Comparison of ENCODE assay signal across 23 cellular contexts in genomic region chrX:153693216-153694086, GRCh38. TPM values are rescaled to one million over a fixed set of nuclear protein-coding genes. Genes with fewer than 3 reads are reported as not detected.
DNase-seq lines count a peak whose midpoint lies in the region; ATAC-seq, FAIRE-seq and TF ChIP-seq lines count a peak whose summit lies in the region.
"Had no signal": no experiment of that assay in that cellular context is flagged by ENCODE, and none has a peak within 500 bp of the region (broad histone marks: within the 10 kb centered on the region; RNA-seq: fewer than 3 reads in every experiment).

No MANE protein-coding gene starts in this region.

- CTCF ChIA-PET in RWPE1 (lab: Yijun Ruan, JAX), result no interaction called here

- no peak overlapping the region for H3K4me3 Mint-ChIP-seq in naive thymus-derived CD8-positive, alpha-beta T cell
- H3K4me3 Mint-ChIP-seq: CD8-positive, alpha-beta memory T cell had no signal

- H3K27me3 ChIP-seq in BLaER1, result peaks cover 36% of the 10 kb centered on the region
- H3K27me3 ChIP-seq in rectal smooth muscle tissue (ENCODE audit: control insufficient read depth, insufficient read depth, low read length), result no peaks in the 10 kb centered on the region

- FAIRE-seq in kidney (lab: Jason Lieb, UNC), result no peak
- FAIRE-seq: D721Med, GM12892, GM18507, H1 had no signal

- no peak for DNase-seq in RWPE1 (ENCODE audit: low spot score)
- DNase-seq in kidney, result peak; percentile 55
- DNase-seq in naive thymus-derived CD8-positive, alpha-beta T cell, result no peak
- no peak for DNase-seq in stimulated activated CD4-positive, alpha-beta T cell treated with anti-CD3 and anti-CD28 coated beads, Interleukin-4, amount 100 ng/mL, for 4 hours
- DNase-seq: C1 segment of cervical spinal cord; CD8-positive, alpha-beta memory T cell; DMS79; KBM-7; NCI-H1105; NCI-H1694; NCI-H2081 treated with DMSO at 0.1 percent for 48 hours; NCI-H2227 treated with DMSO at 0.1 percent for 48 hours; NCI-H524; NCI-H82; RPMI8226; SIG-M5 had no signal

- peaks cover 0 to 3% (median 0%) of the 10 kb centered on the region in 5 donors for H3K27me3 Mint-ChIP-seq in naive thymus-derived CD8-positive, alpha-beta T cell

- no peak overlapping the region for H3K9ac ChIP-seq in BLaER1
- H3K9ac ChIP-seq in kidney (ENCODE audit: low read length in 2 of 2), result no peak overlapping the region
- H3K9ac ChIP-seq in rectal smooth muscle tissue (ENCODE audit: low read length), result no peak overlapping the region

- H3K4me1 Mint-ChIP-seq in naive thymus-derived CD8-positive, alpha-beta T cell, result no peaks in the 10 kb centered on the region
- H3K4me1 Mint-ChIP-seq: CD8-positive, alpha-beta memory T cell had no signal

- H3K9me3 ChIP-seq in BLaER1, result peaks cover 16% of the 10 kb centered on the region
- no peaks in the 10 kb centered on the region for H3K9me3 ChIP-seq in kidney (ENCODE audit: control insufficient read depth in 1 of 2, low read length in 2 of 2)

- no peak for ATAC-seq in naive thymus-derived CD8-positive, alpha-beta T cell
- ATAC-seq in GM18873 (IDR thresholded peaks at IDR 0.05; ENCODE audit: low FRiP score, unreplicated experiment), result no peak

- H3K27ac Mint-ChIP-seq in naive thymus-derived CD8-positive, alpha-beta T cell, result no peak overlapping the region

- TF ChIP-seq CTCF in RWPE1 (conservative IDR thresholded peaks at IDR 0.05; ENCODE audit: low read depth), result no peak
- no peak for TF ChIP-seq CTCF in kidney (IDR thresholded peaks at IDR 0.05; ENCODE audit: borderline replicate concordance, extremely low read depth, insufficient read depth)

- peak overlapping the region; percentile 49; the same call in 1 of the 2 replicates for H3K4me2 ChIP-seq in BLaER1

- H3K27ac ChIP-seq in BLaER1, result no peak overlapping the region
- peak overlapping the region; percentile 59 for H3K27ac ChIP-seq in RWPE1
- H3K27ac ChIP-seq in kidney (ENCODE audit: low read depth in 2 of 2, low read length in 2 of 2), result no peak overlapping the region
- H3K27ac ChIP-seq in rectal smooth muscle tissue (ENCODE audit: low read depth, low read length), result peak overlapping the region; percentile 51

- POLR2A ChIA-PET in RWPE1 (lab: Yijun Ruan, JAX; ENCODE audit: low non-redundant PET), result no interaction called here
- POLR2A ChIA-PET in naive thymus-derived CD8-positive, alpha-beta T cell (lab: Charles Lee), result no interaction called here

- H3K4me1 ChIP-seq in BLaER1, result peaks cover 30% of the 10 kb centered on the region
- H3K4me1 ChIP-seq in kidney (ENCODE audit: control insufficient read depth in 1 of 2, insufficient read depth in 1 of 2, low read depth in 1 of 2, low read length in 2 of 2), result peaks cover 0 to 4% of the 10 kb centered on the region in 2 donors
- H3K4me1 ChIP-seq in rectal smooth muscle tissue (ENCODE audit: control insufficient read depth, insufficient read depth, low read length), result peaks cover 3% of the 10 kb centered on the region

- peaks cover 0 to 23% (median 0%) of the 10 kb centered on the region in 3 donors for H3K36me3 Mint-ChIP-seq in naive thymus-derived CD8-positive, alpha-beta T cell

- H3K9me3 Mint-ChIP-seq in naive thymus-derived CD8-positive, alpha-beta T cell, result no peaks in the 10 kb centered on the region
- H3K9me3 Mint-ChIP-seq: CD8-positive, alpha-beta memory T cell had no signal

- H4K20me1 ChIP-seq in BLaER1, result peaks cover 69% of the 10 kb centered on the region

- H3K36me3 ChIP-seq in BLaER1 (peaks cover 26% of the 10 kb centered on the region), kidney (ENCODE audit: control insufficient read depth in 1 of 2, insufficient read depth in 2 of 2, low read length in 2 of 2) (no peaks in the 10 kb centered on the region), rectal smooth muscle tissue (ENCODE audit: control insufficient read depth, insufficient read depth, low read length) (no peaks in the 10 kb centered on the region)

- H3K4me3 ChIP-seq in BLaER1 (no peak overlapping the region), kidney (ENCODE audit: low read length in 2 of 2) (no peak overlapping the region), rectal smooth muscle tissue (ENCODE audit: low read length) (no peak overlapping the region)

- intact Hi-C loops in kidney (cut with DNase I), result no loop called here

RNA-seq across cellular contexts. Expression of gene SLC6A8, which starts 5.7 kb away (rescaled TPM):
- 110 TPM for total RNA-seq in kidney
- 79.7 TPM for polyA plus RNA-seq in kidney (ENCODE audit: insufficient read depth, low read depth, low replicate concordance)
- under 1 TPM; 0.31 to 0.49 TPM for total RNA-seq in naive thymus-derived CD8-positive, alpha-beta T cell
- under 1 TPM in 2 of 3 donors, not detected in 1; 0.04 to 0.16 TPM for polyA plus RNA-seq in naive thymus-derived CD8-positive, alpha-beta T cell

RNA-seq across cellular contexts. Expression of gene PNCK, which starts 19.8 kb away (rescaled TPM):
- total RNA-seq in kidney, result 1.5 TPM
- 5.5 TPM for polyA plus RNA-seq in kidney (ENCODE audit: insufficient read depth, low read depth, low replicate concordance)
- total RNA-seq in naive thymus-derived CD8-positive, alpha-beta T cell, result not detected
- polyA plus RNA-seq in naive thymus-derived CD8-positive, alpha-beta T cell, result not detected
- total RNA-seq: CD8-positive, alpha-beta memory T cell had no signal
- polyA plus RNA-seq: CD8-positive, alpha-beta memory T cell had no signal

RNA-seq across cellular contexts. Expression of gene BCAP31, which starts 30.7 kb away (rescaled TPM):
- 218 TPM for total RNA-seq in kidney
- polyA plus RNA-seq in kidney (ENCODE audit: insufficient read depth, low read depth, low replicate concordance), result 246 TPM
- total RNA-seq in naive thymus-derived CD8-positive, alpha-beta T cell, result 100 to 1,000 TPM; 108 to 118 TPM
- 100 to 1,000 TPM; 298 to 328 (median 319) TPM for polyA plus RNA-seq in naive thymus-derived CD8-positive, alpha-beta T cell

RNA-seq across cellular contexts. Expression of gene ABCD1, which starts 31.2 kb away (rescaled TPM):
- 13.7 TPM for total RNA-seq in kidney
- 5.2 TPM for polyA plus RNA-seq in kidney (ENCODE audit: insufficient read depth, low read depth, low replicate concordance)
- 1 to 10 TPM; 5.8 to 7.3 TPM for total RNA-seq in naive thymus-derived CD8-positive, alpha-beta T cell
- polyA plus RNA-seq in naive thymus-derived CD8-positive, alpha-beta T cell, result 1 to 10 TPM; 1.1 to 2.1 (median 2.0) TPM

RNA-seq across cellular contexts. Expression of gene DUSP9, which starts 46.4 kb away (rescaled TPM):
- 4.7 TPM for total RNA-seq in kidney
- polyA plus RNA-seq in kidney (ENCODE audit: insufficient read depth, low read depth, low replicate concordance), result 81.4 TPM
- not detected for total RNA-seq in naive thymus-derived CD8-positive, alpha-beta T cell
- polyA plus RNA-seq in naive thymus-derived CD8-positive, alpha-beta T cell, result not detected

Comparison
In these comparisons a context has a peak if more than half of its experiments do, and no peak if none do; other contexts are left out.
1. H3K27ac ChIP-seq: peak in RWPE1 (single experiment) and rectal smooth muscle tissue (single experiment); none in BLaER1 (single experiment) and kidney (0 of 2).
2. RNA of gene SLC6A8, which starts 5.7 kb away (total RNA-seq): 110 TPM in kidney (single experiment); 0.31 to 0.49 TPM in naive thymus-derived CD8-positive, alpha-beta T cell; every median in the first group is over 10 times any median in the second.